ENCODE assay signal across 20 cellular contexts in genomic region chr2:25050128-25050527, GRCh38.
"Had no signal": no experiment of that assay in that cellular context is flagged by ENCODE, and none has a peak within 500 bp of the region (broad histone marks: within the 10 kb centered on the region; RNA-seq: fewer than 3 reads in every experiment).

No MANE protein-coding gene starts in this region.

- H3K4me3 ChIP-seq: ascending aorta, breast epithelium, gastrocnemius medialis, heart left ventricle, lung, skin epidermis, tibial artery had no signal

- H3K4me3 Mint-ChIP-seq: activated naive CD4-positive, alpha-beta T cell treated with anti-CD3 and anti-CD28 coated beads, Interleukin-2, amount 10 ng/mL, durations not matched to agents 7 days and 5 days; activated T-helper 17 cell treated with anti-CD3 and anti-CD28 coated beads, Interleukin-2, amount 50 U/mL, for 72 hours; mesothelial cell of epicardium; nephron progenitor cell had no signal

- H3K36me3 ChIP-seq: ascending aorta, breast epithelium, gastrocnemius medialis, heart left ventricle, tibial artery had no signal

- H3K27me3 ChIP-seq: ascending aorta, breast epithelium, gastrocnemius medialis, tibial artery had no signal

- DNase-seq: activated CD4-positive, alpha-beta T cell treated with anti-CD3 and anti-CD28 coated beads for 1 hour; activated CD4-positive, alpha-beta T cell treated with anti-CD3 and anti-CD28 coated beads, Interleukin-2, amount 50 U/mL, for 48 hours; activated naive CD4-positive, alpha-beta T cell treated with anti-CD3 and anti-CD28 coated beads, Interleukin-2, amount 10 ng/mL, durations not matched to agents 7 days and 5 days; cerebellar nuclear complex; gastrocnemius medialis; heart left ventricle; left colon; nephron progenitor cell; occipital lobe; right cardiac atrium; stimulated activated CD4-positive, alpha-beta T cell treated with anti-CD3 and anti-CD28 coated beads, Interleukin-15, amount 100 ng/mL, for 24 hours; stimulated activated CD4-positive, alpha-beta T cell treated with anti-CD3 and anti-CD28 coated beads, Interleukin-4, amount 100 ng/mL, for 1 hour; stimulated activated naive CD4-positive, alpha-beta T cell; tibial artery had no signal

- H3K27ac Mint-ChIP-seq: activated naive CD4-positive, alpha-beta T cell treated with anti-CD3 and anti-CD28 coated beads, Interleukin-2, amount 10 ng/mL, durations not matched to agents 7 days and 5 days; activated T-helper 17 cell treated with anti-CD3 and anti-CD28 coated beads, Interleukin-2, amount 50 U/mL, for 72 hours; mesothelial cell of epicardium; nephron progenitor cell had no signal

- H3K36me3 Mint-ChIP-seq: activated naive CD4-positive, alpha-beta T cell treated with anti-CD3 and anti-CD28 coated beads, Interleukin-2, amount 10 ng/mL, durations not matched to agents 7 days and 5 days had no signal

- ATAC-seq: activated T-helper 17 cell treated with anti-CD3 and anti-CD28 coated beads, Interleukin-2, amount 50 U/mL, for 72 hours; gastrocnemius medialis; heart left ventricle; left colon; right cardiac atrium had no signal

- H3K27ac ChIP-seq: ascending aorta, breast epithelium, gastrocnemius medialis, heart left ventricle, skin epidermis, tibial artery had no signal

- H3K9me3 ChIP-seq: ascending aorta, breast epithelium, gastrocnemius medialis, heart left ventricle, tibial artery had no signal

- H3K9me3 Mint-ChIP-seq: activated naive CD4-positive, alpha-beta T cell treated with anti-CD3 and anti-CD28 coated beads, Interleukin-2, amount 10 ng/mL, durations not matched to agents 7 days and 5 days; activated T-helper 17 cell treated with anti-CD3 and anti-CD28 coated beads, Interleukin-2, amount 50 U/mL, for 72 hours; mesothelial cell of epicardium; nephron progenitor cell had no signal

- H3K4me1 ChIP-seq: ascending aorta, breast epithelium, gastrocnemius medialis, tibial artery had no signal
